Comparison of ENCODE assay signal across 8 cellular contexts in the genomic region with DNA sequence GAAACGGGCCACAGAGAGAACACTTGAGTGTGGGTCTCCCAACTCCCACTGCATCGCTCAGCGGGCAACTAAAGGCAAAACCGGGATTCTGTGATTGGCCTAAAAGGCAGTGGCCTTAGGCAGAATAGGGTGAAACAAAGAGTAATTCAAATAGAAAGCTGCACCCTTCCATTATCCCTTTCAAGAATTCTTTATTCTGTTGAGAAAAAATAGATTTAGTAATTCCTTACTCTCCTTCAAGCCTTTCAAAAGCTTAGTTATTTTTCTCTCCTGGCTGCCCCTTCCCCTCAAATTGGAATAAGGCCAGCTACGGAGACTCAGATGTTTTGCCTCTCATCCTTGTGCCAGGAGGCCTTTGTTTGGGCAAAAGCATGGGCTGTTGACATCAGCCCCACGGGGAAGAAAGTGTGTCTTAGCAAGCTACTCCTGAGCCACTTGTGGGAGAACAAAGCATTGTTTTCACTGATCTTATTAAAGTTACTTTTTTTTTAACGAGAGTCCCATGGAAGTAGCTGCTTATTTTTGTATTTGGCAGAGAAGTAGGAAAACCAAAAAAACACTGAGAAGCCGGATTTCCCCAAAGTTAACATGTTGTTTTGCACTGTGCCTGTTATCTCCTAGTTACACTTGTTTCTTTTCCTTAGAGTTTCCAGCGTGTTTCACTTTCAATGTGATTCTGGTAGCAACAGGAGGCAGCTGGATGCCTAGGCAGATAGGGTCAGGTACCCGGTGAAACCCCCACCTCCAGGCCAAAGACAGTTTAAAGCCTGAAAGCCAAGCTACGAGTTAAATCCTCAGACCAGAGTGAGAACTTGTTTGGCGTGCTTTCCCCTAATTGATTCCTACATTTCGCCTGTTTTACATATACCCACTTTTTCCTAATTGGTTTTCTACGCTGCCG. TPM values are rescaled to one million over a fixed set of nuclear protein-coding genes. Genes with fewer than 3 reads are reported as not detected.
DNase-seq lines count a peak whose midpoint lies in the region; ATAC-seq and TF ChIP-seq lines count a peak whose summit lies in the region.

No MANE protein-coding gene starts in this region.

- peak overlapping the region; percentile 94 for H3K27ac Mint-ChIP-seq in activated CD4-positive, alpha-beta T cell treated with anti-CD3 and anti-CD28 coated beads, Interleukin-2, amount 10 ng/mL, durations not matched to agents 7 days and 5 days

- H3K4me1 Mint-ChIP-seq in activated CD4-positive, alpha-beta T cell treated with anti-CD3 and anti-CD28 coated beads, Interleukin-2, amount 10 ng/mL, durations not matched to agents 7 days and 5 days, result peaks cover 45% of the 10 kb centered on the region

- no peak for ATAC-seq in HG02852 (IDR thresholded peaks at IDR 0.05; ENCODE audit: unreplicated experiment)

- peaks cover 46% of the 10 kb centered on the region for H3K36me3 Mint-ChIP-seq in activated CD4-positive, alpha-beta T cell treated with anti-CD3 and anti-CD28 coated beads, Interleukin-2, amount 10 ng/mL, durations not matched to agents 7 days and 5 days (ENCODE audit: low read depth)

- CTCF ChIA-PET in activated CD4-positive, alpha-beta T cell treated with anti-CD3 and anti-CD28 coated beads, Interleukin-2, amount 10 ng/mL, durations not matched to agents 7 days and 5 days (lab: Charles Lee), result interaction anchor here (0.6 to 2.7 kb wide), 11 partner anchors 13 to 965 kb away, joined by 3 to 10 read pairs (median 6); no protein-coding TSS in a partner anchor

- no peak for TF ChIP-seq CTCF in retinal pigment epithelial cell (conservative IDR thresholded peaks at IDR 0.05; ENCODE audit: low read depth, low read length)

- peak overlapping the region; percentile 88 for H3K4me3 Mint-ChIP-seq in activated CD4-positive, alpha-beta T cell treated with anti-CD3 and anti-CD28 coated beads, Interleukin-2, amount 10 ng/mL, durations not matched to agents 7 days and 5 days

- H3K9me3 Mint-ChIP-seq in activated CD4-positive, alpha-beta T cell treated with anti-CD3 and anti-CD28 coated beads, Interleukin-2, amount 10 ng/mL, durations not matched to agents 7 days and 5 days, result peaks cover 6% of the 10 kb centered on the region

- H3K27me3 Mint-ChIP-seq in activated CD4-positive, alpha-beta T cell treated with anti-CD3 and anti-CD28 coated beads, Interleukin-2, amount 10 ng/mL, durations not matched to agents 7 days and 5 days, result no peaks in the 10 kb centered on the region

- H3K4me3 ChIP-seq in retinal pigment epithelial cell (ENCODE audit: low read length), result peak overlapping the region; percentile 86

- DNase-seq in KG1 (lab: John Stamatoyannopoulos, UW) (peak; percentile 17), glomerular endothelial cell (ENCODE audit: extremely low read depth, low read depth, low spot score) (peak; percentile 65), retinal pigment epithelial cell (ENCODE audit: low read depth) (no peak), D341Med (ENCODE audit: low spot score) (no peak), HuH-7.5 (ENCODE audit: low spot score) (no peak), ACHN (no peak)
- peak; percentile 9 for DNase-seq in activated CD4-positive, alpha-beta T cell treated with anti-CD3 and anti-CD28 coated beads, Interleukin-2, amount 10 ng/mL, durations not matched to agents 7 days and 5 days

- POLR2A ChIA-PET in activated CD4-positive, alpha-beta T cell treated with anti-CD3 and anti-CD28 coated beads, Interleukin-2, amount 10 ng/mL, durations not matched to agents 7 days and 5 days (lab: Charles Lee), result interaction anchor here (0.7 to 2.2 kb wide), 2 partner anchors 83 to 111 kb away, joined by 4 to 10 read pairs; no protein-coding TSS in a partner anchor

- in situ Hi-C loops in ACHN (cut with HindIII; ENCODE audit: low pct_ligation_motif_present, low pct_unique_long_range_greater_than_20kb, low sequenced_read_pairs), result no loop called here

RNA-seq across cellular contexts. Expression of a gene that starts 2.2 kb away (rescaled TPM):
- 100 to 1,000 TPM; 145 to 183 TPM for total RNA-seq in activated CD4-positive, alpha-beta T cell treated with anti-CD3 and anti-CD28 coated beads, Interleukin-2, amount 10 ng/mL, durations not matched to agents 7 days and 5 days
- total RNA-seq in glomerular endothelial cell, result 81.4 and 89.0 TPM in 2 replicates

Comparison
In these comparisons a context has a peak if more than half of its experiments do, and no peak if none do; other contexts are left out.
1. DNase-seq: peak in KG1 (single experiment), activated CD4-positive, alpha-beta T cell treated with anti-CD3 and anti-CD28 coated beads, Interleukin-2, amount 10 ng/mL, durations not matched to agents 7 days and 5 days (single experiment) and glomerular endothelial cell (single experiment); none in retinal pigment epithelial cell (single experiment), D341Med (single experiment), HuH-7.5 (single experiment) and ACHN (single experiment).